ENCODE assay signal across 8 cellular contexts in genomic region chr14:49892636-49893308, GRCh38. TPM values are rescaled to one million over a fixed set of nuclear protein-coding genes. Genes with fewer than 3 reads are reported as not detected.
DNase-seq lines count a peak whose midpoint lies in the region; ATAC-seq, FAIRE-seq and TF ChIP-seq lines count a peak whose summit lies in the region.

ARF6 (plus strand) TSS chr14:49893082; CDS start chr14:49893737, 655 bp downstream.

- H3K9me3 ChIP-seq in Caco-2: no peaks in the 10 kb centered on the region
- no peaks in the 10 kb centered on the region for H3K9me3 ChIP-seq in endocrine pancreas (ENCODE audit: control insufficient read depth, low read length)

- H3K4me3 Mint-ChIP-seq in Caco-2 (ENCODE audit: unreplicated experiment): peak within 1 kb of the TSS; percentile 91
- H3K4me3 Mint-ChIP-seq in activated CD8-positive, alpha-beta memory T cell treated with anti-CD3 and anti-CD28 coated beads, Interleukin-2, amount 10 ng/mL, durations not matched to agents 7 days and 5 days: peak within 1 kb of the TSS; percentile 94

- peak; percentile 76 for ATAC-seq in GM21367 (IDR thresholded peaks at IDR 0.05; ENCODE audit: unreplicated experiment)
- ATAC-seq in activated CD8-positive, alpha-beta memory T cell treated with anti-CD3 and anti-CD28 coated beads, Interleukin-2, amount 10 ng/mL, durations not matched to agents 7 days and 5 days: peak; percentile 91

- FAIRE-seq in HTR-8/SVneo (lab: Jason Lieb, UNC): peak; percentile 28

- H3K36me3 Mint-ChIP-seq in Caco-2 (ENCODE audit: insufficient read depth, unreplicated experiment): peaks cover 53% of the 10 kb centered on the region
- peaks cover 41% of the 10 kb centered on the region for H3K36me3 Mint-ChIP-seq in activated CD8-positive, alpha-beta memory T cell treated with anti-CD3 and anti-CD28 coated beads, Interleukin-2, amount 10 ng/mL, durations not matched to agents 7 days and 5 days

- H3K27me3 ChIP-seq in Caco-2 (replicated peaks; ENCODE audit: control insufficient read depth, insufficient read depth, low read length) (no peaks in the 10 kb centered on the region), endocrine pancreas (ENCODE audit: control insufficient read depth, insufficient read depth, low read length) (no peaks in the 10 kb centered on the region)

- H3K4me1 Mint-ChIP-seq in Caco-2 (ENCODE audit: low read depth, unreplicated experiment): peaks cover 32% of the 10 kb centered on the region
- H3K4me1 Mint-ChIP-seq in activated CD8-positive, alpha-beta memory T cell treated with anti-CD3 and anti-CD28 coated beads, Interleukin-2, amount 10 ng/mL, durations not matched to agents 7 days and 5 days: peaks cover 18% of the 10 kb centered on the region

- H3K4me1 ChIP-seq in Caco-2 (peaks cover 18% of the 10 kb centered on the region), endocrine pancreas (ENCODE audit: control insufficient read depth, insufficient read depth, low read length) (peaks cover 31% of the 10 kb centered on the region)

- peak within 1 kb of the TSS; percentile 98 for H3K27ac Mint-ChIP-seq in Caco-2 (ENCODE audit: unreplicated experiment)
- H3K27ac Mint-ChIP-seq in activated CD8-positive, alpha-beta memory T cell treated with anti-CD3 and anti-CD28 coated beads, Interleukin-2, amount 10 ng/mL, durations not matched to agents 7 days and 5 days: peak within 1 kb of the TSS; percentile 99

- peak within 1 kb of the TSS; percentile 99 for H3K9ac ChIP-seq in endocrine pancreas (ENCODE audit: control insufficient read depth, insufficient read depth, low read length)

- H3K4me3 ChIP-seq in Caco-2 (ENCODE audit: low read depth, low read length): peak within 1 kb of the TSS; percentile 84
- peak within 1 kb of the TSS; percentile 92 for H3K4me3 ChIP-seq in endocrine pancreas (ENCODE audit: control insufficient read depth, insufficient read depth, low read length)

- H3K36me3 ChIP-seq in Caco-2 (ENCODE audit: control insufficient read depth, insufficient read depth, low read length): no peaks in the 10 kb centered on the region
- peaks cover 5% of the 10 kb centered on the region for H3K36me3 ChIP-seq in endocrine pancreas (ENCODE audit: control insufficient read depth, insufficient read depth, low read length)

- DNase-seq in Caco-2 (peak; percentile 98 to 99), HTR-8/SVneo (ENCODE audit: insufficient read length, low spot score) (peak; percentile 91), NOMO-1 treated with dmso at 0.1 percent for 144 hours (lab: John Stamatoyannopoulos, UW; ENCODE audit: unreplicated experiment) (peak; percentile 93), mesenteric fat pad (ENCODE audit: low spot score) (peak; percentile 100)
- DNase-seq in activated CD8-positive, alpha-beta memory T cell treated with anti-CD3 and anti-CD28 coated beads, Interleukin-2, amount 10 ng/mL, durations not matched to agents 7 days and 5 days: peak; percentile 99
- peak; percentile 96 for DNase-seq in stimulated activated CD8-positive, alpha-beta memory T cell treated with anti-CD3 and anti-CD28 coated beads, Interleukin-15, amount 100 ng/mL, for 24 hours (ENCODE audit: low read depth)

- CTCF ChIA-PET in Caco-2 (lab: Charles Lee): interaction anchor here (0.5 to 1.0 kb wide), 6 partner anchors 53 to 776 kb away, joined by 3 to 13 read pairs (median 3); partner anchors contain the start of gene SAV1
- CTCF ChIA-PET in activated CD8-positive, alpha-beta memory T cell treated with anti-CD3 and anti-CD28 coated beads, Interleukin-2, amount 10 ng/mL, durations not matched to agents 7 days and 5 days (lab: Charles Lee): interaction anchor here (0.6 to 6.5 kb wide), 12 partner anchors 12 to 189 kb away, joined by 3 to 48 read pairs (median 6); partner anchors contain the start of gene NEMF

- intact Hi-C loops in Caco-2 (cut with micrococcal nuclease; ENCODE audit: unreplicated experiment): loop anchor here (1.0 to 10.0 kb wide), 7 partner anchors 24 to 212 kb away; no protein-coding TSS in a partner anchor

- no peak for TF ChIP-seq CTCF in Caco-2 (IDR thresholded peaks at IDR 0.05; ENCODE audit: insufficient read depth in 1 of 2, low read depth in 1 of 2, low read length in 1 of 2, severe bottlenecking in 1 of 2, unreplicated experiment in 1 of 2)

- POLR2A ChIA-PET in Caco-2 (lab: Charles Lee): interaction anchor here (0.6 to 1.8 kb wide), 10 partner anchors 25 to 198 kb away, joined by 3 to 13 read pairs (median 4); partner anchors contain the start of gene NEMF

- no TSS peak for BruUV-seq in Caco-2 (replicated peaks; lab: Mats Ljungman, UMichigan)

- H3K9me3 Mint-ChIP-seq in Caco-2 (ENCODE audit: unreplicated experiment): no peaks in the 10 kb centered on the region
- no peaks in the 10 kb centered on the region for H3K9me3 Mint-ChIP-seq in activated CD8-positive, alpha-beta memory T cell treated with anti-CD3 and anti-CD28 coated beads, Interleukin-2, amount 10 ng/mL, durations not matched to agents 7 days and 5 days (ENCODE audit: low read depth)

- no peaks in the 10 kb centered on the region for H3K27me3 Mint-ChIP-seq in Caco-2 (ENCODE audit: insufficient read depth, unreplicated experiment)
- no peaks in the 10 kb centered on the region for H3K27me3 Mint-ChIP-seq in activated CD8-positive, alpha-beta memory T cell treated with anti-CD3 and anti-CD28 coated beads, Interleukin-2, amount 10 ng/mL, durations not matched to agents 7 days and 5 days

RNA-seq across cellular contexts. Expression of gene ARF6, which starts in this region (rescaled TPM):
- 58.1 and 58.8 TPM in 2 replicates for total RNA-seq in Caco-2 (2022)
- 100 to 1,000 TPM; 171 to 190 TPM for total RNA-seq in activated CD8-positive, alpha-beta memory T cell treated with anti-CD3 and anti-CD28 coated beads, Interleukin-2, amount 10 ng/mL, durations not matched to agents 7 days and 5 days
- 61.5 TPM for total RNA-seq in mesenteric fat pad

Comparison
In these comparisons a context has a peak if more than half of its experiments do, and no peak if none do; other contexts are left out.
1. Peak in every context shown above with its lines: DNase-seq, ATAC-seq and H3K4me3 ChIP-seq.